ENCODE assay signal across 14 cellular contexts in the genomic region with DNA sequence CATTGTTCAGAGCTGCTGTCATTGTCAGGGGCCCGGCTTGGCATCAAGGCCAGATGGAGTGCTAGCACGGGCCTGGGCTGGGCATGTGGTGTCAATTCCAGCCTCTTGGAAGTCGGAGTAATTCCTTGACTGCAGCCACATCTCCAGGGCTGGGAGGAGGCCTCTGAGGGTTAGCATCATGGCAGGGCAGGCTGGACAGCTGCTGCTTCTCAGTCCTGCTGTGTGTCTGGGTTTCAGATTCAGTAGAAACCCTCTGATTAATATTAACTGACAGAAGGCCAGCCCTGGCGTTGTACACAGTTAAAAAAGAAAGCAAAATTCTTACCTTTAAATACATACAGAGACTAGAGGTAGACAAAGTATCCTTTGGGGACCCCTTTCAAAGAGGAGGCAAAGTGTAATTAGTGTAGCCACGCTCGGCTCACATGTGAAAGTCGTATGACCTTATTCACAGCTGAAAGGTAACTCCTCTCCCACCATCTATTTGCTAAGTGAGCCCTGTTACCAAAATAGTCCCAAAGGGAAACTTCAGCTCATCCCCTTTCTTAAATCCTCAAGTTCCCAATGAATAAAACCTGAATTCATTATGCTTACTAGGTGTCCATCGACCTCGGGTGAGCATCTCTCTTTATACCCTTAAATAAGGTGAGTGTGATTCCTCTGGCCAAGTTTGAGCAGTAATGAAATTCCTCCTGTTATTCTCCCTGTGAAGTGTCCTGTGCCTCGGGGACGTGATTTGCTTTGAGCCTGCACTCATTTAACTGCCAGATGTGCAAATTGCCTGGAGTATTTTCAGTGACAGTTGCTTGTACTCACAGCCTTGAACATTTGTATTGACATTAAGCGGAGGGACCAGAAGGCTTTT.
A peak's percentile ranks its signal among the peaks of the same experiment; 100 is the strongest.
DNase-seq lines count a peak whose midpoint lies in the region; ATAC-seq, FAIRE-seq and TF ChIP-seq lines count a peak whose summit lies in the region.
"Had no signal": no experiment of that assay in that cellular context is flagged by ENCODE, and none has a peak within 500 bp of the region (broad histone marks: within the 10 kb centered on the region; RNA-seq: fewer than 3 reads in every experiment).

No MANE protein-coding gene starts in this region.

- no peak for TF ChIP-seq CTCF in endodermal cell (conservative IDR thresholded peaks at IDR 0.05)

- POLR2A ChIA-PET in activated CD4-positive, alpha-beta memory T cell treated with anti-CD3 and anti-CD28 coated beads for 36 hours (lab: Charles Lee): no interaction called here

- H3K4me1 Mint-ChIP-seq in endodermal cell: peaks cover 11% of the 10 kb centered on the region
- no peaks in the 10 kb centered on the region for H3K4me1 Mint-ChIP-seq in activated CD4-positive, alpha-beta memory T cell treated with anti-CD3 and anti-CD28 coated beads for 36 hours (ENCODE audit: low read depth)
- no peaks in the 10 kb centered on the region for H3K4me1 Mint-ChIP-seq in activated naive CD4-positive, alpha-beta T cell treated with anti-CD3 and anti-CD28 coated beads, Interleukin-2, amount 10 ng/mL, durations not matched to agents 7 days and 5 days

- no peaks in the 10 kb centered on the region for H3K36me3 ChIP-seq in endodermal cell (ENCODE audit: control insufficient read depth, insufficient read depth, low read length)
- H3K36me3 ChIP-seq: HAP-1, suprapubic skin had no signal

- H3K9me3 Mint-ChIP-seq in endodermal cell: no peaks in the 10 kb centered on the region
- H3K9me3 Mint-ChIP-seq in activated CD4-positive, alpha-beta memory T cell treated with anti-CD3 and anti-CD28 coated beads for 36 hours: no peaks in the 10 kb centered on the region
- H3K9me3 Mint-ChIP-seq in activated naive CD4-positive, alpha-beta T cell treated with anti-CD3 and anti-CD28 coated beads, Interleukin-2, amount 10 ng/mL, durations not matched to agents 7 days and 5 days: no peaks in the 10 kb centered on the region
- H3K9me3 Mint-ChIP-seq: activated T-helper 1 cell treated with anti-CD3 and anti-CD28 coated beads, Interleukin-12 subunit alpha, Interleukin-12 subunit beta, Interleukin-2, Interleukin-4 antibody, amounts not matched to agents 30 ng/mL and 10 ng/mL and 1 ng/mL, durations not matched to agents 14 hours and 24 hours and 36 hours; immature natural killer cell had no signal

- no peak overlapping the region for H3K27ac Mint-ChIP-seq in endodermal cell
- H3K27ac Mint-ChIP-seq in activated CD4-positive, alpha-beta memory T cell treated with anti-CD3 and anti-CD28 coated beads for 36 hours: no peak overlapping the region
- no peak overlapping the region for H3K27ac Mint-ChIP-seq in activated naive CD4-positive, alpha-beta T cell treated with anti-CD3 and anti-CD28 coated beads, Interleukin-2, amount 10 ng/mL, durations not matched to agents 7 days and 5 days

- CTCF ChIA-PET in activated CD4-positive, alpha-beta memory T cell treated with anti-CD3 and anti-CD28 coated beads for 36 hours (lab: Charles Lee): no interaction called here
- CTCF ChIA-PET in activated naive CD4-positive, alpha-beta T cell treated with anti-CD3 and anti-CD28 coated beads, Interleukin-2, amount 10 ng/mL, durations not matched to agents 7 days and 5 days (lab: Charles Lee): no interaction called here

- DNase-seq in GM18507 (ENCODE audit: extremely low spot score, insufficient read length, low read depth) (peak; percentile 17), endodermal cell (no peak), KBM-7 (no peak), KG1 (lab: John Stamatoyannopoulos, UW) (no peak)
- DNase-seq in activated CD4-positive, alpha-beta memory T cell treated with anti-CD3 and anti-CD28 coated beads for 36 hours: no peak
- DNase-seq in activated naive CD4-positive, alpha-beta T cell treated with anti-CD3 and anti-CD28 coated beads, Interleukin-2, amount 10 ng/mL, durations not matched to agents 7 days and 5 days: no peak
- DNase-seq: immature natural killer cell, NCI-H1436 treated with DMSO at 0.1 percent for 48 hours had no signal

- H3K4me1 ChIP-seq in endodermal cell (ENCODE audit: control insufficient read depth, insufficient read depth, low read length): no peaks in the 10 kb centered on the region
- H3K4me1 ChIP-seq: HAP-1, suprapubic skin had no signal

- H3K27ac ChIP-seq in endodermal cell (ENCODE audit: low read depth, low read length): peak overlapping the region; percentile 71
- H3K27ac ChIP-seq: suprapubic skin had no signal

- intact Hi-C loops in activated CD4-positive, alpha-beta memory T cell treated with anti-CD3 and anti-CD28 coated beads for 36 hours (cut with micrococcal nuclease): no loop called here

- H3K9ac ChIP-seq in endodermal cell (ENCODE audit: extremely low read depth, low read length, poor library complexity, severe bottlenecking): no peak overlapping the region

- H3K27me3 Mint-ChIP-seq in endodermal cell (ENCODE audit: insufficient read depth): no peaks in the 10 kb centered on the region
- H3K27me3 Mint-ChIP-seq in activated CD4-positive, alpha-beta memory T cell treated with anti-CD3 and anti-CD28 coated beads for 36 hours: no peaks in the 10 kb centered on the region
- H3K27me3 Mint-ChIP-seq in activated naive CD4-positive, alpha-beta T cell treated with anti-CD3 and anti-CD28 coated beads, Interleukin-2, amount 10 ng/mL, durations not matched to agents 7 days and 5 days: no peaks in the 10 kb centered on the region

- H3K36me3 Mint-ChIP-seq in endodermal cell (ENCODE audit: low read depth): no peaks in the 10 kb centered on the region
- peaks cover 73% of the 10 kb centered on the region for H3K36me3 Mint-ChIP-seq in activated CD4-positive, alpha-beta memory T cell treated with anti-CD3 and anti-CD28 coated beads for 36 hours
- peaks cover 53% of the 10 kb centered on the region for H3K36me3 Mint-ChIP-seq in activated naive CD4-positive, alpha-beta T cell treated with anti-CD3 and anti-CD28 coated beads, Interleukin-2, amount 10 ng/mL, durations not matched to agents 7 days and 5 days

- H3K4me3 ChIP-seq in endodermal cell (ENCODE audit: low read length): no peak overlapping the region
- H3K4me3 ChIP-seq: HAP-1, suprapubic skin had no signal

- ATAC-seq in GM21360 (IDR thresholded peaks at IDR 0.05; ENCODE audit: unreplicated experiment) (peak; percentile 43), HG03108 (IDR thresholded peaks at IDR 0.05; ENCODE audit: unreplicated experiment) (peak; percentile 85)

- no peaks in the 10 kb centered on the region for H3K9me3 ChIP-seq in endodermal cell (ENCODE audit: control insufficient read depth, low read length)
- H3K9me3 ChIP-seq: HAP-1, suprapubic skin had no signal

- FAIRE-seq in GM18507 (lab: Jason Lieb, UNC): peak; percentile 75
- FAIRE-seq: D721Med had no signal

- no peak overlapping the region for H3K4me3 Mint-ChIP-seq in endodermal cell
- no peak overlapping the region for H3K4me3 Mint-ChIP-seq in activated CD4-positive, alpha-beta memory T cell treated with anti-CD3 and anti-CD28 coated beads for 36 hours
- no peak overlapping the region for H3K4me3 Mint-ChIP-seq in activated naive CD4-positive, alpha-beta T cell treated with anti-CD3 and anti-CD28 coated beads, Interleukin-2, amount 10 ng/mL, durations not matched to agents 7 days and 5 days
- H3K4me3 Mint-ChIP-seq: activated T-helper 1 cell treated with anti-CD3 and anti-CD28 coated beads, Interleukin-12 subunit alpha, Interleukin-12 subunit beta, Interleukin-2, Interleukin-4 antibody, amounts not matched to agents 30 ng/mL and 10 ng/mL and 1 ng/mL, durations not matched to agents 14 hours and 24 hours and 36 hours; immature natural killer cell had no signal

- 88 to 90% methylated on average over 7 to 12 of the region's 12 CpGs for WGBS in endodermal cell (ENCODE audit: insufficient coverage in 1 of 2, insufficient read length in 1 of 2), 2 experiments

- no peaks in the 10 kb centered on the region for H3K27me3 ChIP-seq in endodermal cell (ENCODE audit: control insufficient read depth, insufficient read depth, low read length, poor library complexity, severe bottlenecking)
- H3K27me3 ChIP-seq: suprapubic skin had no signal

- in situ Hi-C loops in KBM-7 (cut with MboI; ENCODE audit: low pct_unique_long_range_greater_than_20kb, low sequenced_read_pairs): no loop called here
